8 cellular contexts compared by ENCODE assay signal in genomic region chrX:154840856-154841255, GRCh38. TPM values are rescaled to one million over a fixed set of nuclear protein-coding genes. Genes with fewer than 3 reads are reported as not detected.
DNase-seq lines count a peak whose midpoint lies in the region; ATAC-seq and TF ChIP-seq lines count a peak whose summit lies in the region.

No MANE protein-coding gene starts in this region.

- H3K9me3 Mint-ChIP-seq in activated B cell treated with CpG ODN at 0.5 μM for 24 hours (no peaks in the 10 kb centered on the region), immature natural killer cell (peaks cover 0 to 2% (median 0%) of the 10 kb centered on the region in 6 donors)

- H3K4me3 Mint-ChIP-seq in activated B cell treated with CpG ODN at 0.5 μM for 24 hours (no peak overlapping the region), immature natural killer cell (no peak overlapping the region)

- CTCF ChIA-PET in activated B cell treated with CpG ODN at 0.5 μM for 24 hours (lab: Charles Lee), result interaction anchor here (1.1 to 1.6 kb wide), 3 partner anchors 19 to 92 kb away, joined by 4 to 7 read pairs (median 6); partner anchors contain the start of gene GAB3

- DNase-seq in AML-193 (lab: John Stamatoyannopoulos, UW) (peak; percentile 31 to 59), GM12864 (ENCODE audit: low read depth) (no peak), NCI-H146 treated with DMSO at 0.1 percent for 48 hours (lab: John Stamatoyannopoulos, UW; ENCODE audit: unreplicated experiment) (peak; percentile 54), activated B cell treated with CpG ODN at 0.5 μM for 24 hours (no peak), immature natural killer cell (peak; percentile 39 to 48 (median 46)), upper lobe of right lung (no peak)

- H3K4me1 ChIP-seq in upper lobe of right lung, result no peaks in the 10 kb centered on the region

- H3K36me3 Mint-ChIP-seq in activated B cell treated with CpG ODN at 0.5 μM for 24 hours (ENCODE audit: low read depth) (no peaks in the 10 kb centered on the region), immature natural killer cell (no peaks in the 10 kb centered on the region)

- H3K27ac Mint-ChIP-seq in activated B cell treated with CpG ODN at 0.5 μM for 24 hours (no peak overlapping the region), immature natural killer cell (no peak overlapping the region)

- TF ChIP-seq CTCF in GM12864 (IDR thresholded peaks at IDR 0.05; ENCODE audit: low read depth, low read length, missing control alignments) (peak; percentile 38), activated B cell treated with CpG ODN at 0.5 μM for 24 hours (IDR thresholded peaks at IDR 0.05) (no peak), upper lobe of right lung (IDR thresholded peaks at IDR 0.05) (peak; percentile 51)

- ATAC-seq in activated B cell treated with CpG ODN at 0.5 μM for 24 hours (ENCODE audit: low read depth) (peak; percentile 66), upper lobe of right lung (peak; percentile 73), GM21360 (IDR thresholded peaks at IDR 0.05; ENCODE audit: unreplicated experiment) (no peak), GM18505 (IDR thresholded peaks at IDR 0.05; ENCODE audit: unreplicated experiment) (no peak)

- intact Hi-C loops in activated B cell treated with CpG ODN at 0.5 μM for 24 hours (cut with micrococcal nuclease) (loop anchor here (1.0 to 5.0 kb wide), 3 partner anchors 34 to 126 kb away; partner anchors contain the start of gene MPP1), upper lobe of right lung (cut with DNase I) (no loop called here)

- POLR2A ChIA-PET in activated B cell treated with CpG ODN at 0.5 μM for 24 hours (lab: Charles Lee), result interaction anchor here (0.6 to 1.0 kb wide), 2 partner anchors 153 to 1899 kb away, joined by 3 to 8 read pairs; no protein-coding TSS in a partner anchor

- no peaks in the 10 kb centered on the region for H3K27me3 Mint-ChIP-seq in activated B cell treated with CpG ODN at 0.5 μM for 24 hours
- peaks cover 0 to 4% (median 3%) of the 10 kb centered on the region in 3 donors for H3K27me3 Mint-ChIP-seq in immature natural killer cell (ENCODE audit: low read depth in 3 of 3)

- H3K27ac ChIP-seq in upper lobe of right lung, result no peak overlapping the region

- no peaks in the 10 kb centered on the region for H3K36me3 ChIP-seq in upper lobe of right lung

- no peaks in the 10 kb centered on the region for H3K27me3 ChIP-seq in upper lobe of right lung

- no peak for TF ChIP-seq POLR2A in GM18505 (IDR thresholded peaks at IDR 0.05; ENCODE audit: borderline replicate concordance, extremely low read depth, insufficient read depth, insufficient read length)

- H3K4me3 ChIP-seq in GM12864 (ENCODE audit: low read depth, low read length) (no peak overlapping the region), upper lobe of right lung (no peak overlapping the region)

- H3K4me1 Mint-ChIP-seq in activated B cell treated with CpG ODN at 0.5 μM for 24 hours, result no peaks in the 10 kb centered on the region
- no peaks in the 10 kb centered on the region for H3K4me1 Mint-ChIP-seq in immature natural killer cell

- H3K9me3 ChIP-seq in upper lobe of right lung, result no peaks in the 10 kb centered on the region

RNA-seq across cellular contexts. Expression of gene SMIM9, which starts 6.4 kb away (rescaled TPM):
- total RNA-seq in activated B cell treated with CpG ODN at 0.5 μM for 24 hours (not detected in 2 replicates), upper lobe of right lung (not detected)
- polyA plus RNA-seq in immature natural killer cell, result not detected

RNA-seq across cellular contexts. Expression of gene MPP1, which starts 35.6 kb away (rescaled TPM):
- total RNA-seq in activated B cell treated with CpG ODN at 0.5 μM for 24 hours, result 5.8 and 7.2 TPM in 2 replicates
- 10 to 100 TPM; 18.0 to 37.5 (median 23.2) TPM for polyA plus RNA-seq in immature natural killer cell
- 45.3 TPM for total RNA-seq in upper lobe of right lung

RNA-seq across cellular contexts. Expression of gene F8A1, which starts 45.3 kb away (rescaled TPM):
- total RNA-seq in activated B cell treated with CpG ODN at 0.5 μM for 24 hours, result 26.1 and 30.9 TPM in 2 replicates
- polyA plus RNA-seq in immature natural killer cell, result 10 to 100 TPM; 18.9 to 31.3 (median 27.0) TPM
- total RNA-seq in upper lobe of right lung, result 42.9 TPM

Comparison
In these comparisons a context has a peak if more than half of its experiments do, and no peak if none do; other contexts are left out.
1. DNase-seq: peak in AML-193 (2 of 2), NCI-H146 treated with DMSO at 0.1 percent for 48 hours (single experiment) and immature natural killer cell (3 of 3); none in GM12864 (single experiment), activated B cell treated with CpG ODN at 0.5 μM for 24 hours (single experiment) and upper lobe of right lung (single experiment).
2. ATAC-seq: peak in activated B cell treated with CpG ODN at 0.5 μM for 24 hours (single experiment) and upper lobe of right lung (single experiment); none in GM21360 (single experiment) and GM18505 (single experiment).